In the genomic region with DNA sequence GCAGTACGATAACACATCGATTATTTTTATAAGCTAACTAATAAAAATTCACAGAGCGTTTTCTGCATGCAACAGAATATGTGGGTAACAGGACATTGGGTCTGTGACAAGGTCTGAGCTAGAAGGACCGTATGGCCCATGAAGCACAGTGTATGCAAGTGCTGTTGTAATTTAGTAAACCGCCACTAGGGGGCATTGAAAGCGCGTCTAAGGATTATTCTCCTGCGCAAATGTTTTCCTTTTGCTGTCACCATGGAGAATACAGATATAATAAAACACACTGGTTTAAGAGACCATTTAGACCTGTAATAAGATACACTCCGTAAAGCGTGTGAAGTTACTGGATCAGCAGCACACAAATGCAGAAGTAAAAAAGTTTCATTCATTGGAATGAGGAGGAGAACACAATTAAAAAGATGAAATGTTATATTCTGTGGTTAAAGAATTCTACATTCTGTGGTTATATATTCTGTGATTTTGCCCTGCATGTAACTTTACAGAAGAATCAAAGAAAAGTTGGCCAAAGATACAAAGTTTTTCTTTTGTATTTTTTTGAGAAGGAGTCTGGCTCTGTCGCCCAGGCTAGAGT, we compare ENCODE assay signal across 8 cellular contexts.
A peak's percentile ranks its signal among the peaks of the same experiment; 100 is the strongest.
DNase-seq lines count a peak whose midpoint lies in the region; ATAC-seq and TF ChIP-seq lines count a peak whose summit lies in the region.

No MANE protein-coding gene starts in this region.

- intact Hi-C loops in OCI-LY7 (cut with micrococcal nuclease; ENCODE audit: unreplicated experiment) = loop anchor here (2.0 kb wide), 1 partner anchor 415 kb away; no protein-coding TSS in a partner anchor
- intact Hi-C loops in ovary (cut with DNase I) = no loop called here
- intact Hi-C loops in aorta (cut with DNase I) = loop anchor here (5.0 to 10.0 kb wide), 2 partner anchors 416 to 1299 kb away; no protein-coding TSS in a partner anchor

- TF ChIP-seq EP300 in ovary (IDR thresholded peaks at IDR 0.05) = no peak

- H3K9me3 ChIP-seq in OCI-LY7 (ENCODE audit: low read length) (no peaks in the 10 kb centered on the region), ovary (no peaks in the 10 kb centered on the region), aorta (ENCODE audit: control insufficient read depth, low read length) (no peaks in the 10 kb centered on the region)

- POLR2A ChIA-PET in OCI-LY7 (lab: Charles Lee) = interaction anchor here (0.5 to 0.7 kb wide), 3 partner anchors 9 to 202 kb away, joined by 3 to 4 read pairs (median 3); no protein-coding TSS in a partner anchor

- H3K27ac ChIP-seq in OCI-LY7 (ENCODE audit: low read depth, low read length, poor library complexity, severe bottlenecking) (no peak overlapping the region), ovary (no peak overlapping the region), aorta (ENCODE audit: low read depth in 1 of 2, low read length in 2 of 2) (no peak overlapping the region)

- no peak overlapping the region for H3K4me2 ChIP-seq in OCI-LY7 (ENCODE audit: low read length)

- no peaks in the 10 kb centered on the region for H3K4me1 ChIP-seq in OCI-LY7 (ENCODE audit: insufficient read depth, low read length, poor library complexity, severe bottlenecking)
- H3K4me1 ChIP-seq in ovary (ENCODE audit: insufficient read depth) = no peaks in the 10 kb centered on the region
- no peaks in the 10 kb centered on the region for H3K4me1 ChIP-seq in aorta (ENCODE audit: control insufficient read depth in 1 of 2, insufficient read depth in 2 of 2, low read length in 2 of 2)

- no TSS peak for BruUV-seq in OCI-LY7 (replicated peaks; lab: Mats Ljungman, UMichigan)

- no peaks in the 10 kb centered on the region for H3K9me2 ChIP-seq in OCI-LY7 (ENCODE audit: insufficient read depth, low read length)

- no peaks in the 10 kb centered on the region for H4K20me1 ChIP-seq in OCI-LY7 (ENCODE audit: insufficient read depth, low read length)

- H3K4me3 ChIP-seq in OCI-LY7 (ENCODE audit: low read depth, low read length, poor library complexity, severe bottlenecking) (no peak overlapping the region), ovary (no peak overlapping the region), aorta (ENCODE audit: low read length in 2 of 2) (no peak overlapping the region)

- ATAC-seq in GM19023 (IDR thresholded peaks at IDR 0.05; ENCODE audit: unreplicated experiment) = peak; percentile 57
- peak; percentile 91 for ATAC-seq in aorta (ENCODE audit: low FRiP score)

- WGBS in ovary, 3 donors = 8 to 10% (median 9%) methylated on average over 11 of the region's 11 CpGs
- WGBS in aorta, 2 donors = 9% methylated on average over 11 of the region's 11 CpGs

- peak; percentile 92 for TF ChIP-seq CTCF in OCI-LY7 (conservative IDR thresholded peaks at IDR 0.05; ENCODE audit: low read length)
- peak; percentile 73 to 81 (median 74) for TF ChIP-seq CTCF in ovary (IDR thresholded peaks at IDR 0.05)

- no peak overlapping the region for H2AFZ ChIP-seq in OCI-LY7 (ENCODE audit: low read length)

- CTCF ChIA-PET in OCI-LY7 (lab: Charles Lee; ENCODE audit: unreplicated experiment) = interaction anchor here (0.5 kb wide), 1 partner anchor 413 kb away, joined by 5 read pairs; no protein-coding TSS in a partner anchor

- TF ChIP-seq POLR2A in ovary (IDR thresholded peaks at IDR 0.05) = no peak

- DNase-seq in AG20443 (ENCODE audit: low spot score) = peak; percentile 79
- DNase-seq in KG1 (lab: John Stamatoyannopoulos, UW) = peak; percentile 62
- DNase-seq in OCI-LY7 (ENCODE audit: low spot score) = peak; percentile 63
- peak; percentile 74 for DNase-seq in activated effector memory CD4-positive, alpha-beta T cell treated with anti-CD3 and anti-CD28 coated beads, Interleukin-2, amount 50 U/mL, for 16 hours
- peak; percentile 72 for DNase-seq in glomerular endothelial cell (ENCODE audit: extremely low read depth, low read depth, low spot score)
- peak in 4 of 5 donors; percentile 45 to 82 (median 64) for DNase-seq in ovary
- DNase-seq in aorta = no peak

- no peaks in the 10 kb centered on the region for H3K27me3 ChIP-seq in ovary
- no peaks in the 10 kb centered on the region for H3K27me3 ChIP-seq in aorta (ENCODE audit: control insufficient read depth in 1 of 2, insufficient read depth in 2 of 2, low read length in 1 of 2)

- H3K79me2 ChIP-seq in OCI-LY7 (ENCODE audit: insufficient read depth, low read depth, low read length) = no peaks in the 10 kb centered on the region

- H3K36me3 ChIP-seq in OCI-LY7 (ENCODE audit: insufficient read depth, low read length) (no peaks in the 10 kb centered on the region), ovary (no peaks in the 10 kb centered on the region), aorta (ENCODE audit: control insufficient read depth in 1 of 2, insufficient read depth in 2 of 2, low read length in 1 of 2) (no peaks in the 10 kb centered on the region)

Comparison
In these comparisons a context has a peak if more than half of its experiments do, and no peak if none do; other contexts are left out.
1. DNase-seq: peak in AG20443 (single experiment), KG1 (single experiment), OCI-LY7 (single experiment), activated effector memory CD4-positive, alpha-beta T cell treated with anti-CD3 and anti-CD28 coated beads, Interleukin-2, amount 50 U/mL, for 16 hours (single experiment), glomerular endothelial cell (single experiment) and ovary (4 of 5); none in aorta (0 of 2).
2. intact Hi-C loops: an anchor here in OCI-LY7 (2.0 kb wide) and aorta (5.0 to 10.0 kb wide); none called in ovary.